Comparison of ENCODE assay signal across 14 cellular contexts in genomic region chr1:144539191-144539960, GRCh38. TPM values are rescaled to one million over a fixed set of nuclear protein-coding genes. Genes with fewer than 3 reads are reported as not detected.
"Had no signal": no experiment of that assay in that cellular context is flagged by ENCODE, and none has a peak within 500 bp of the region (broad histone marks: within the 10 kb centered on the region; RNA-seq: fewer than 3 reads in every experiment).

No MANE protein-coding gene starts in this region.

RNA-seq across cellular contexts. Expression of gene PPIAL4F, which starts 53.3 kb away (rescaled TPM):
- total RNA-seq: activated CD4-positive, alpha-beta memory T cell treated with anti-CD3 and anti-CD28 coated beads for 36 hours; activated naive CD4-positive, alpha-beta T cell treated with anti-CD3 and anti-CD28 coated beads, Interleukin-2, amount 50 U/mL, for 72 hours; activated T-helper 1 cell treated with anti-CD3 and anti-CD28 coated beads, Interleukin-12 subunit alpha, Interleukin-12 subunit beta, Interleukin-2, Interleukin-4 antibody, amounts not matched to agents 30 ng/mL and 10 ng/mL and 1 ng/mL, durations not matched to agents 14 hours and 24 hours and 36 hours; activated T-helper 2 cell treated with anti-CD3 and anti-CD28 coated beads, Interferon-gamma antibody, Interleukin-2, Interleukin-4, amounts not matched to agents 10 μg/mL and 5 μg/mL and 100 μg/mL, durations not matched to agents 14 hours and 24 hours and 36 hours; astrocyte; bronchial epithelial cell; cardiac septum; cerebellum; esophagus squamous epithelium; fibroblast of lung; fibroblast of villous mesenchyme; glomerular endothelial cell; heart right ventricle had no signal
- polyA plus RNA-seq: adipose tissue, fibroblast of lung, heart right ventricle had no signal
